32 cellular contexts compared by ENCODE assay signal in genomic region chr2:205783872-205784510, GRCh38.
"Had no signal": no experiment of that assay in that cellular context is flagged by ENCODE, and none has a peak within 500 bp of the region (broad histone marks: within the 10 kb centered on the region; RNA-seq: fewer than 3 reads in every experiment).

No MANE protein-coding gene starts in this region.

- ATAC-seq: effector memory CD8-positive, alpha-beta T cell; gastrocnemius medialis; left cardiac atrium; left ventricle myocardium superior; naive thymus-derived CD4-positive, alpha-beta T cell; psoas muscle; right cardiac atrium; stimulated activated effector memory CD8-positive, alpha-beta T cell treated with anti-CD3 and anti-CD28 coated beads, Interleukin-12 subunit alpha, Interleukin-12 subunit beta, amount 100 ng/mL, for 72 hours had no signal

- H3K27me3 ChIP-seq: ascending aorta, brain microvascular endothelial cell, gastrocnemius medialis, hepatocyte, vagina had no signal

- DNase-seq: activated CD4-positive, alpha-beta T cell treated with anti-CD3 and anti-CD28 coated beads for 48 hours; activated CD4-positive, alpha-beta T cell treated with anti-CD3 and anti-CD28 coated beads, Interleukin-2, amount 50 U/mL, for 48 hours; activated CD8-positive, alpha-beta memory T cell treated with anti-CD3 and anti-CD28 coated beads, Interleukin-2, amount 50 U/mL, for 48 hours; activated gamma-delta T cell; activated naive CD4-positive, alpha-beta T cell treated with anti-CD3 and anti-CD28 coated beads, Interleukin-2, amount 10 ng/mL, durations not matched to agents 7 days and 5 days; activated naive CD8-positive, alpha-beta T cell treated with anti-CD3 and anti-CD28 coated beads, Interleukin-2, amount 10 ng/mL, durations not matched to agents 7 days and 5 days; activated T-cell treated with anti-CD3 and anti-CD28 coated beads, Interleukin-2, amount 50 U/mL, for 24 hours; brain microvascular endothelial cell; dorsolateral prefrontal cortex; effector memory CD8-positive, alpha-beta T cell; gastrocnemius medialis; left cardiac atrium; left ventricle myocardium superior; mammary epithelial cell; naive thymus-derived CD4-positive, alpha-beta T cell; occipital lobe; psoas muscle; right cardiac atrium; stimulated activated CD4-positive, alpha-beta T cell treated with anti-CD3 and anti-CD28 coated beads, Interleukin-12 subunit alpha, Interleukin-12 subunit beta, amount 100 ng/mL, for 4 hours; stimulated activated CD4-positive, alpha-beta T cell treated with anti-CD3 and anti-CD28 coated beads, Interleukin-4, amount 100 ng/mL, for 24 hours; substantia nigra; SW 1271; T-helper 9 cell had no signal

- H3K9me3 ChIP-seq: ascending aorta, gastrocnemius medialis, psoas muscle, vagina had no signal

- H3K4me3 ChIP-seq: ascending aorta, coronary artery, dorsolateral prefrontal cortex, gastrocnemius medialis, hepatocyte, psoas muscle, vagina had no signal

- FAIRE-seq: keratinocyte, TTC549 had no signal

- H3K9ac ChIP-seq: parathyroid adenoma had no signal

- H3K4me2 ChIP-seq: hepatocyte had no signal

- H3K27ac ChIP-seq: ascending aorta, brain microvascular endothelial cell, coronary artery, dorsolateral prefrontal cortex, gastrocnemius medialis, hepatocyte, parathyroid adenoma, psoas muscle, vagina, VCaP had no signal

- H3K4me1 ChIP-seq: gastrocnemius medialis, psoas muscle, vagina had no signal

- H3K36me3 ChIP-seq: ascending aorta, brain microvascular endothelial cell, gastrocnemius medialis, vagina had no signal
